Comparison of ENCODE assay signal across 8 cellular contexts in the genomic region with DNA sequence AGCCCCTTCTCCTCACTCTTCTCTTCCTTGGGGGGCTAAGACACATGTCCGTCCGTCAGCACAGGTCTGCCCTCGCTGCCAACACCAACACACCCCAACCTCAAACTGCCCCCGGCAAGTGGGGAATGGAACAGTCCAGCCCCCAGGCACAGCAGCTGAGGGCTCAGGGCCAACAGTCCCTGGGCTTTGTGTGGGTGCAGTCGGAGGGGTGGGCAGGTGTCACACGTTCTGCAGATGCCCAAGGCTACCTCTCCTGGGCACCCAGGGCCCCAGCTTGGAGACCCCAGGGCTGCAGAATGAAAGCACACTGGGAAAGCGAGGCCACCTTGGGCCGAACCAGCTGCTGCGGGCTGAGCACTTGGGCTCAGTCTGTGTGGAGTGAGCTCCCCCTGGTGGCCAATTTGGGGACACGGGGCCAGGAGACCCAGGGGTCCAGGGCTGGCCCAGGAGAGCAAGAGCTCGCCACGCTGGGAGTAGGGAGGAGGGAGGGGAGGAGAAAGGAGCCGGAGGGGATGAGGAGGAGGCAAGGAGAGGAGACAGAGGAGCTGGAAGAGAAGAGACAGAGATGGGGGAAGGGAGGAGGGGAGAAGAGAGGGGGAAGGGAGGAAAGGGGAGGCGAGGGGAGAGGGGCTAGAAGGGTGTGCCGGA. TPM values are rescaled to one million over a fixed set of nuclear protein-coding genes. Genes with fewer than 3 reads are reported as not detected.
DNase-seq lines count a peak whose midpoint lies in the region; ATAC-seq, FAIRE-seq and TF ChIP-seq lines count a peak whose summit lies in the region.

No MANE protein-coding gene starts in this region.

- no peak for DNase-seq in AG04449 (ENCODE audit: low read depth, low spot score)
- peak; percentile 96 for DNase-seq in GM13977 (ENCODE audit: low spot score)
- peak; percentile 29 for DNase-seq in NCI-H510A (lab: John Stamatoyannopoulos, UW)
- peak; percentile 37 for DNase-seq in activated CD8-positive, alpha-beta memory T cell treated with anti-CD3 and anti-CD28 coated beads, Interleukin-2, amount 50 U/mL, for 1 hour (ENCODE audit: extremely low read depth)
- DNase-seq in endothelial cell of umbilical vein (ENCODE audit: low read depth, low spot score): peak; percentile 49
- DNase-seq in mesothelial cell of epicardium (ENCODE audit: low spot score in 2 of 2, unreplicated experiment in 2 of 2): peak; percentile 62 to 88
- peak; percentile 64 to 65 for DNase-seq in stimulated activated CD8-positive, alpha-beta memory T cell treated with anti-CD3 and anti-CD28 coated beads, Interleukin-4, amount 100 ng/mL, for 1 hour (ENCODE audit: low read depth in 2 of 2, low spot score in 1 of 2)

- H3K4me1 Mint-ChIP-seq in mesothelial cell of epicardium: peaks cover 1% of the 10 kb centered on the region

- CTCF ChIA-PET in AG04449 (lab: Yijun Ruan, JAX): interaction anchor here (0.6 to 14.5 kb wide), 35 partner anchors 9 to 383 kb away, joined by 3 to 292 read pairs (median 4); a partner anchor contains a TSS
- CTCF ChIA-PET in endothelial cell of umbilical vein (lab: Charles Lee): interaction anchor here (0.6 to 4.6 kb wide), 44 partner anchors 8 to 328 kb away, joined by 3 to 83 read pairs (median 4); no protein-coding TSS in a partner anchor

- peaks cover 0 to 30% of the 10 kb centered on the region in 2 experiments for H3K36me3 ChIP-seq in endothelial cell of umbilical vein (ENCODE audit: control insufficient read depth in 2 of 2, extremely low read depth in 1 of 2, insufficient read depth in 2 of 2, low read length in 2 of 2)

- intact Hi-C loops in endothelial cell of umbilical vein (cut with micrococcal nuclease): loop anchor here (1.0 to 5.0 kb wide), 2 partner anchors 14 to 39 kb away; no protein-coding TSS in a partner anchor

- H3K27ac Mint-ChIP-seq in mesothelial cell of epicardium: no peak overlapping the region

- H3K4me3 ChIP-seq in AG04449 (ENCODE audit: low read depth, low read length): no peak overlapping the region
- no peak overlapping the region for H3K4me3 ChIP-seq in endothelial cell of umbilical vein (replicated peaks in 1 of 3; ENCODE audit: insufficient read depth in 1 of 3, low read depth in 1 of 3, low read length in 3 of 3)

- no peak overlapping the region for H3K4me2 ChIP-seq in endothelial cell of umbilical vein (ENCODE audit: insufficient read depth, low read length)

- H3K27ac ChIP-seq in endothelial cell of umbilical vein (ENCODE audit: insufficient read depth, low read depth, low read length): no peak overlapping the region

- TF ChIP-seq POLR2A in endothelial cell of umbilical vein (IDR thresholded peaks at IDR 0.05; ENCODE audit: low read depth, low read length): no peak

- H3K4me3 Mint-ChIP-seq in mesothelial cell of epicardium: no peak overlapping the region

- no peaks in the 10 kb centered on the region for H4K20me1 ChIP-seq in endothelial cell of umbilical vein (replicated peaks; ENCODE audit: control insufficient read depth, extremely low read depth, insufficient read depth, low read length)

- no TSS peak for BruUV-seq in endothelial cell of umbilical vein (replicated peaks; lab: Mats Ljungman, UMichigan)

- POLR2A ChIA-PET in AG04449 (lab: Yijun Ruan, JAX) (no interaction called here), endothelial cell of umbilical vein (lab: Charles Lee) (interaction anchor here (0.6 kb wide), 1 partner anchor 522 kb away, joined by 9 read pairs; no protein-coding TSS in a partner anchor)

- dilution Hi-C loops in endothelial cell of umbilical vein (cut with MboI; ENCODE audit: extremely low pct_ligation_motif_present, low sequenced_read_pairs): no loop called here

- ATAC-seq in HG02884 (IDR thresholded peaks at IDR 0.05; ENCODE audit: unreplicated experiment): no peak

- H3K9me3 Mint-ChIP-seq in mesothelial cell of epicardium: no peaks in the 10 kb centered on the region

- TF ChIP-seq CTCF in AG04449 (IDR thresholded peaks at IDR 0.05; ENCODE audit: insufficient read depth, low read length, missing control alignments): peak; percentile 96
- peak; percentile 96 for TF ChIP-seq CTCF in GM13977 (IDR thresholded peaks at IDR 0.05; ENCODE audit: extremely low read depth, insufficient read depth, missing control alignments)
- peak; percentile 88 to 91 for TF ChIP-seq CTCF in endothelial cell of umbilical vein (IDR thresholded peaks at IDR 0.05; ENCODE audit: extremely low read depth in 1 of 2, insufficient read depth in 1 of 2, low read depth in 1 of 2, low read length in 2 of 2)
- TF ChIP-seq CTCF in mesothelial cell of epicardium (IDR thresholded peaks at IDR 0.05; ENCODE audit: unreplicated experiment): peak; percentile 92

- H3K27me3 ChIP-seq in endothelial cell of umbilical vein (ENCODE audit: control insufficient read depth in 2 of 2, insufficient read depth in 2 of 2, low read length in 2 of 2): no peaks in the 10 kb centered on the region

- no peaks in the 10 kb centered on the region for H3K4me1 ChIP-seq in endothelial cell of umbilical vein (ENCODE audit: control insufficient read depth, extremely low read depth, insufficient read depth, low read length)

- FAIRE-seq in endothelial cell of umbilical vein (lab: Jason Lieb, UNC): peak; percentile 62

- in situ Hi-C loops in GM13977 (cut with MboI; ENCODE audit: low pct_unique_long_range_greater_than_20kb, low sequenced_read_pairs, unreplicated experiment): no loop called here

- no peaks in the 10 kb centered on the region for H3K27me3 Mint-ChIP-seq in mesothelial cell of epicardium (ENCODE audit: low read depth)

- peaks cover 9% of the 10 kb centered on the region for H3K79me2 ChIP-seq in endothelial cell of umbilical vein (ENCODE audit: control insufficient read depth, insufficient read depth, low read length)

- no peaks in the 10 kb centered on the region for H3K9me1 ChIP-seq in endothelial cell of umbilical vein (replicated peaks; ENCODE audit: control insufficient read depth, extremely low read depth, insufficient read depth, low read length)

- no peak overlapping the region for H2AFZ ChIP-seq in endothelial cell of umbilical vein (ENCODE audit: low read depth, low read length)

- peaks cover 13% of the 10 kb centered on the region for H3K36me3 Mint-ChIP-seq in mesothelial cell of epicardium

- no peaks in the 10 kb centered on the region for H3K9me3 ChIP-seq in endothelial cell of umbilical vein (replicated peaks; ENCODE audit: control insufficient read depth, insufficient read depth, low read length)

- H3K9ac ChIP-seq in endothelial cell of umbilical vein (replicated peaks; ENCODE audit: extremely low read depth, insufficient read depth, low read length): no peak overlapping the region

TF ChIP-seq in endothelial cell of umbilical vein, 7 proteins besides CTCF, POLR2A, EP300 and RAD21 (continues in another document):
- TF ChIP-seq, protein P1, sequence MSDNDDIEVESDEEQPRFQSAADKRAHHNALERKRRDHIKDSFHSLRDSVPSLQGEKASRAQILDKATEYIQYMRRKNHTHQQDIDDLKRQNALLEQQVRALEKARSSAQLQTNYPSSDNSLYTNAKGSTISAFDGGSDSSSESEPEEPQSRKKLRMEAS (IDR thresholded peaks at IDR 0.05; ENCODE audit: insufficient read depth, insufficient read length): no peak
- no peak for TF ChIP-seq MYC (IDR thresholded peaks at IDR 0.05; ENCODE audit: low read depth, low read length)
- TF ChIP-seq GATA2 (IDR thresholded peaks at IDR 0.05; ENCODE audit: insufficient read depth, insufficient read length, low read depth, low read length): no peak

RNA-seq across cellular contexts. Expression of a gene that starts 14.0 kb away (rescaled TPM):
- total RNA-seq in endothelial cell of umbilical vein (5.1 and 7.3 TPM in 2 replicates), mesothelial cell of epicardium (2.2 to 2.4 TPM (median 2.3 TPM) in 3 replicates)
- polyA plus RNA-seq in endothelial cell of umbilical vein: 1.1 and 1.4 TPM in 2 replicates
- 0.97 and 1.1 TPM in 2 replicates for polyA plus RNA-seq in endothelial cell of umbilical vein (2011; cell fraction: cytosol; rRNA removed)
- 3.6 and 4.2 TPM in 2 replicates for polyA plus RNA-seq in endothelial cell of umbilical vein (2011; cell fraction: nucleus; rRNA removed)
- polyA plus RNA-seq in endothelial cell of umbilical vein (2012): 0.91 and 1.3 TPM in 2 replicates
- polyA minus RNA-seq in endothelial cell of umbilical vein: 1.9 and 2.6 TPM in 2 replicates
- polyA minus RNA-seq in endothelial cell of umbilical vein (2011; cell fraction: cytosol; rRNA and poly(A)+ RNA removed): 6.5 TPM
- polyA minus RNA-seq in endothelial cell of umbilical vein (2011; cell fraction: nucleus; rRNA and poly(A)+ RNA removed): 0.63 and 0.72 TPM in 2 replicates

RNA-seq across cellular contexts. Expression of a gene that starts 22.2 kb away (rescaled TPM):
- total RNA-seq in endothelial cell of umbilical vein: 41.1 and 44.6 TPM in 2 replicates
- 56.9 and 88.8 TPM in 2 replicates for polyA plus RNA-seq in endothelial cell of umbilical vein
- polyA plus RNA-seq in endothelial cell of umbilical vein (2011; cell fraction: cytosol; rRNA removed): 18.9 and 26.1 TPM in 2 replicates
- 112 and 117 TPM in 2 replicates for polyA plus RNA-seq in endothelial cell of umbilical vein (2011; cell fraction: nucleus; rRNA removed)
- polyA plus RNA-seq in endothelial cell of umbilical vein (2012): 23.1 and 32.6 TPM in 2 replicates
- polyA minus RNA-seq in endothelial cell of umbilical vein: 13.5 and 14.6 TPM in 2 replicates
- 18.6 TPM for polyA minus RNA-seq in endothelial cell of umbilical vein (2011; cell fraction: cytosol; rRNA and poly(A)+ RNA removed)
- 13.1 and 32.2 TPM in 2 replicates for polyA minus RNA-seq in endothelial cell of umbilical vein (2011; cell fraction: nucleus; rRNA and poly(A)+ RNA removed)
- 41.6 to 46.6 TPM (median 44.3 TPM) in 3 replicates for total RNA-seq in mesothelial cell of epicardium

RNA-seq across cellular contexts. Expression of a gene that starts 37.3 kb away (rescaled TPM):
- total RNA-seq in endothelial cell of umbilical vein (36.6 and 38.0 TPM in 2 replicates), mesothelial cell of epicardium (22.0 to 24.1 TPM (median 23.5 TPM) in 3 replicates)
- 11.6 and 22.6 TPM in 2 replicates for polyA plus RNA-seq in endothelial cell of umbilical vein
- polyA plus RNA-seq in endothelial cell of umbilical vein (2011; cell fraction: cytosol; rRNA removed): 6.0 and 10.4 TPM in 2 replicates
- polyA plus RNA-seq in endothelial cell of umbilical vein (2011; cell fraction: nucleus; rRNA removed): 4.4 and 4.6 TPM in 2 replicates
- polyA plus RNA-seq in endothelial cell of umbilical vein (2012): 12.1 and 19.5 TPM in 2 replicates
- 3.1 and 3.2 TPM in 2 replicates for polyA minus RNA-seq in endothelial cell of umbilical vein
- polyA minus RNA-seq in endothelial cell of umbilical vein (2011; cell fraction: cytosol; rRNA and poly(A)+ RNA removed): 19.7 TPM
- 2.0 and 3.2 TPM in 2 replicates for polyA minus RNA-seq in endothelial cell of umbilical vein (2011; cell fraction: nucleus; rRNA and poly(A)+ RNA removed)

RNA-seq across cellular contexts. Expression of a gene that starts 59.3 kb away (rescaled TPM):
- total RNA-seq in endothelial cell of umbilical vein (89.8 and 97.0 TPM in 2 replicates), mesothelial cell of epicardium (59.4 to 67.2 TPM (median 62.0 TPM) in 3 replicates)
- polyA plus RNA-seq in endothelial cell of umbilical vein: 143 and 179 TPM in 2 replicates
- polyA plus RNA-seq in endothelial cell of umbilical vein (2011; cell fraction: cytosol; rRNA removed): 38.4 and 71.7 TPM in 2 replicates
- 76.9 and 77.9 TPM in 2 replicates for polyA plus RNA-seq in endothelial cell of umbilical vein (2011; cell fraction: nucleus; rRNA removed)
- polyA plus RNA-seq in endothelial cell of umbilical vein (2012): 29.4 and 57.3 TPM in 2 replicates
- 41.1 and 52.8 TPM in 2 replicates for polyA minus RNA-seq in endothelial cell of umbilical vein
- polyA minus RNA-seq in endothelial cell of umbilical vein (2011; cell fraction: cytosol; rRNA and poly(A)+ RNA removed): 28.8 TPM
- 11.6 and 18.8 TPM in 2 replicates for polyA minus RNA-seq in endothelial cell of umbilical vein (2011; cell fraction: nucleus; rRNA and poly(A)+ RNA removed)
